In genomic region chr6:136289579-136290405, GRCh38 we compare ENCODE assay signal across 1 cellular context.
TF ChIP-seq lines count a peak whose summit lies in the region.

Gene BCLAF1, minus strand, starts transcription at chr6:136289846. Its CDS starts 9,980 bp downstream, at chr6:136279866.

TF ChIP-seq in GM12878, 131 proteins besides CTCF, POLR2A, EP300 and RAD21 (continued from another document):
- TF ChIP-seq REST (IDR thresholded peaks at IDR 0.05; ENCODE audit: low read depth, low read length) (no peak), CUX1 (IDR thresholded peaks at IDR 0.05; ENCODE audit: insufficient replicate concordance, low read depth, low read length) (peak; percentile 65), SUPT20H (IDR thresholded peaks at IDR 0.05; ENCODE audit: borderline replicate concordance, control insufficient read depth, low read depth, low read length) (no peak), ZNF207 (IDR thresholded peaks at IDR 0.05; ENCODE audit: borderline replicate concordance) (peak; percentile 84), TCF12 (IDR thresholded peaks at IDR 0.05; ENCODE audit: low read depth, low read length) (peak; percentile 5; the same call in 1 of the 2 replicates), RUNX3 (IDR thresholded peaks at IDR 0.05; ENCODE audit: low read length) (peak; percentile 83), HSF1 (IDR thresholded peaks at IDR 0.05; ENCODE audit: low read depth, low read length) (no peak), ZNF622 (IDR thresholded peaks at IDR 0.05) (no peak), SRF (IDR thresholded peaks at IDR 0.05; ENCODE audit: low read depth in 2 of 2, low read length in 2 of 2) (no peak), PML (IDR thresholded peaks at IDR 0.05; ENCODE audit: low read length) (peak; percentile 99), ZBTB40 (IDR thresholded peaks at IDR 0.05; ENCODE audit: borderline replicate concordance) (peak; percentile 78; the same call in 1 of the 2 replicates), NRF1 (conservative IDR thresholded peaks at IDR 0.05; ENCODE audit: low read depth, low read length) (no peak), IKZF1 (conservative IDR thresholded peaks at IDR 0.05) (peak; percentile 12), FOXM1 (IDR thresholded peaks at IDR 0.05; ENCODE audit: low read depth, low read length) (no peak; the same call in 1 of the 2 replicates), ESRRA (IDR thresholded peaks at IDR 0.05; ENCODE audit: low read length) (no peak), ZZZ3 (IDR thresholded peaks at IDR 0.05; ENCODE audit: control insufficient read depth, insufficient read length, low read depth) (no peak), RFX5 (IDR thresholded peaks at IDR 0.05; ENCODE audit: low read depth, low read length) (no peak), HDAC6 (IDR thresholded peaks at IDR 0.05; ENCODE audit: unreplicated experiment) (no peak), KAT2A (conservative IDR thresholded peaks at IDR 0.05; ENCODE audit: control insufficient read depth, low read depth, low read length) (no peak), BCL11A (IDR thresholded peaks at IDR 0.05; ENCODE audit: low read depth, low read length) (0 out of 2 replicates have a peak, but pooled peaks have one; percentile 28), CBX5 (IDR thresholded peaks at IDR 0.05; ENCODE audit: low read depth) (peak; percentile 30; the same call in 1 of the 2 replicates), SPI1 (IDR thresholded peaks at IDR 0.05; ENCODE audit: borderline replicate concordance, insufficient read depth, low read depth, low read length) (peak; percentile 42; the same call in 1 of the 2 replicates), NR2F1 (conservative IDR thresholded peaks at IDR 0.05) (no peak), FOS (IDR thresholded peaks at IDR 0.05; ENCODE audit: borderline replicate concordance, extremely low read depth, insufficient read length) (no peak), SMAD5 (IDR thresholded peaks at IDR 0.05; ENCODE audit: low read depth) (peak; percentile 87; the same call in 1 of the 2 replicates), MAX (IDR thresholded peaks at IDR 0.05; ENCODE audit: low read depth, low read length) (peak; percentile 13; the same call in 1 of the 2 replicates), RB1 (IDR thresholded peaks at IDR 0.05; ENCODE audit: borderline replicate concordance) (peak; percentile 50; the same call in 1 of the 2 replicates), IRF5 (IDR thresholded peaks at IDR 0.05; ENCODE audit: borderline replicate concordance) (no peak), ZNF274 (IDR thresholded peaks at IDR 0.05; ENCODE audit: insufficient read depth, insufficient read length) (no peak), GATAD2B (conservative IDR thresholded peaks at IDR 0.05; ENCODE audit: low read depth) (no peak), BCL3 (IDR thresholded peaks at IDR 0.05; ENCODE audit: borderline replicate concordance, insufficient read depth, low read depth, low read length, poor library complexity, severe bottlenecking) (peak; percentile 34), BHLHE40 (IDR thresholded peaks at IDR 0.05; ENCODE audit: borderline replicate concordance in 1 of 2, low read depth in 2 of 2, low read length in 1 of 2) (peak in 1 of 2 experiments; percentile 37; a peak in 3 of 4 replicates), CREM (IDR thresholded peaks at IDR 0.05; ENCODE audit: low read depth) (peak; percentile 89), ZNF217 (IDR thresholded peaks at IDR 0.05) (no peak), RELA (IDR thresholded peaks at IDR 0.05; ENCODE audit: borderline replicate concordance, partially characterized antibody) (no peak), PRDM15 (CRISPR knock-in tag; IDR thresholded peaks at IDR 0.05) (no peak), RCOR1 (conservative IDR thresholded peaks at IDR 0.05; ENCODE audit: low read depth, low read length) (peak; percentile 84; the same call in 1 of the 2 replicates), MEF2B (IDR thresholded peaks at IDR 0.05; ENCODE audit: partially characterized antibody, poor library complexity, severe bottlenecking) (no peak)
TF ChIP-seq in GM12878: peak in this region for 46.
